In the genomic region with DNA sequence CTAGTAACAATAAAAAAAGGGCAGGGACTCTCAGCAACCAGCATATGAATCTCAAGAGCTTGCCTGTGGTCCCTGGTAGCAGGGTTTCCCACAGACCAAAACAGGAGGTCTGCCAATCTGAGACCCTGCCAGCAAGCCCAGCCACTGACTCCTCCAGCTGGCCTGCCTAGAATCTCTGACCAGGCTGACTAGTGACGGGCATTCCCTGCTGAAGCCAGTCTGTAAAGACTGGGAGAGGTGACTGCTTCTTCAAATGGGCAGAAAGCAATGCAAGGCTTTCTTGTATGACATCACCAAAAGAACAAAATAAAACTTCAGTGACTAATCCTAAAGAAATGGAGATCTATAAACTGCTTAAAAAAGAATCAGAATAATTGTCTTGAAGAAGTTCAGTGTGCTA, we compare ENCODE assay signal across 16 cellular contexts.
A peak's percentile ranks its signal among the peaks of the same experiment; 100 is the strongest.
DNase-seq lines count a peak whose midpoint lies in the region; FAIRE-seq and TF ChIP-seq lines count a peak whose summit lies in the region.
"Had no signal": no experiment of that assay in that cellular context is flagged by ENCODE, and none has a peak within 500 bp of the region (broad histone marks: within the 10 kb centered on the region; RNA-seq: fewer than 3 reads in every experiment).

No MANE protein-coding gene starts in this region.

- H3K9me3 ChIP-seq in SK-N-SH, result no peaks in the 10 kb centered on the region
- H3K9me3 ChIP-seq: colonic mucosa, transverse colon had no signal

- no peaks in the 10 kb centered on the region for H3K27me3 ChIP-seq in SK-N-SH (ENCODE audit: insufficient read depth)
- H3K27me3 ChIP-seq: colonic mucosa, transverse colon had no signal

- H3K79me2 ChIP-seq in SK-N-SH (ENCODE audit: insufficient read depth), result no peaks in the 10 kb centered on the region

- no peak overlapping the region for H3K27ac ChIP-seq in SK-N-SH (ENCODE audit: low read depth in 2 of 2, low read length in 1 of 2)
- H3K27ac ChIP-seq: colonic mucosa, transverse colon had no signal

- no peak for TF ChIP-seq EP300 in SK-N-SH (IDR thresholded peaks at IDR 0.05; ENCODE audit: borderline replicate concordance in 1 of 2, low read depth in 1 of 2, low read length in 1 of 2)

- peak; percentile 45 for DNase-seq in HCEC 1CT
- DNase-seq in amniotic epithelial cell (ENCODE audit: low read depth), result peak; percentile 7
- DNase-seq in fibroblast of the aortic adventitia (ENCODE audit: low read depth), result peak; percentile 40
- peak; percentile 15 for DNase-seq in stromal cell of bone marrow (ENCODE audit: low read depth)
- no peak for DNase-seq in SK-N-SH
- no peak for DNase-seq in GM19239 (ENCODE audit: insufficient read length, low spot score)
- no peak for DNase-seq in superior temporal gyrus (ENCODE audit: extremely low spot score)
- DNase-seq: activated CD8-positive, alpha-beta memory T cell treated with anti-CD3 and anti-CD28 coated beads, Interleukin-2, amount 10 ng/mL, durations not matched to agents 7 days and 5 days; amygdala; CD4-positive, alpha-beta T cell; colonic mucosa; DMS53; kidney; NCI-H1694 treated with DMSO at 0.1 percent for 48 hours; NCI-H446 treated with DMSO at 0.1 percent for 48 hours; transverse colon had no signal

- H2AFZ ChIP-seq in SK-N-SH (ENCODE audit: low read depth), result no peak overlapping the region

- TF ChIP-seq RAD21 in SK-N-SH (IDR thresholded peaks at IDR 0.05; ENCODE audit: low read length), result no peak

- H3K9ac ChIP-seq in SK-N-SH, result no peak overlapping the region

- H3F3A ChIP-seq in SK-N-SH (replicated peaks; ENCODE audit: insufficient read depth), result no peaks in the 10 kb centered on the region

- WGBS in SK-N-SH (ENCODE audit: low lambda C conversion rate), result 50% methylated on average over 1 of the region's 1 CpG

- CTCF ChIA-PET in SK-N-SH (lab: Yijun Ruan, JAX), result no interaction called here

- H3K4me3 ChIP-seq in fibroblast of the aortic adventitia (ENCODE audit: low read depth, low read length), result no peak overlapping the region
- H3K4me3 ChIP-seq in SK-N-SH (ENCODE audit: low read depth in 2 of 2, low read length in 1 of 2), result no peak overlapping the region
- H3K4me3 ChIP-seq: colonic mucosa, transverse colon had no signal

- TF ChIP-seq CTCF in fibroblast of the aortic adventitia (IDR thresholded peaks at IDR 0.05; ENCODE audit: insufficient read depth, low read length) (no peak), SK-N-SH (IDR thresholded peaks at IDR 0.05) (no peak)

- H3K9me2 ChIP-seq in SK-N-SH, result no peaks in the 10 kb centered on the region

- no peak for FAIRE-seq in GM19239 (lab: Jason Lieb, UNC)
- FAIRE-seq: kidney had no signal

- H3K4me1 ChIP-seq in SK-N-SH (ENCODE audit: control insufficient read depth in 1 of 2, insufficient read depth in 2 of 2, low read depth in 1 of 2, low read length in 1 of 2), result no peaks in the 10 kb centered on the region
- H3K4me1 ChIP-seq: colonic mucosa had no signal

- H3K36me3 ChIP-seq in SK-N-SH (replicated peaks in 1 of 2; ENCODE audit: control insufficient read depth in 1 of 2, insufficient read depth in 2 of 2, low read length in 1 of 2), result no peaks in the 10 kb centered on the region
- H3K36me3 ChIP-seq: colonic mucosa, transverse colon had no signal

- POLR2A ChIA-PET in SK-N-SH (lab: Yijun Ruan, JAX), result no interaction called here

- no peak overlapping the region for H3K4me2 ChIP-seq in SK-N-SH

- H4K20me1 ChIP-seq in SK-N-SH (ENCODE audit: insufficient read depth), result no peaks in the 10 kb centered on the region

TF ChIP-seq in SK-N-SH, 30 proteins besides CTCF, POLR2A, EP300 and RAD21:
- TF ChIP-seq POLR2AphosphoS5 (IDR thresholded peaks at IDR 0.05; ENCODE audit: low read depth, low read length) (no peak), CHD2 (IDR thresholded peaks at IDR 0.05; ENCODE audit: low read length, partially characterized antibody) (no peak), FOSL2 (IDR thresholded peaks at IDR 0.05; ENCODE audit: borderline replicate concordance, low read depth) (no peak)

Comparison
In these comparisons a context has a peak if more than half of its experiments do, and no peak if none do; other contexts are left out.
1. DNase-seq: peak in HCEC 1CT (single experiment), amniotic epithelial cell (single experiment), fibroblast of the aortic adventitia (single experiment) and stromal cell of bone marrow (single experiment); none in SK-N-SH (single experiment), GM19239 (single experiment) and superior temporal gyrus (single experiment).